In genomic region chr7:132347858-132348257, GRCh38 we compare ENCODE assay signal across 31 cellular contexts.
"Had no signal": no experiment of that assay in that cellular context is flagged by ENCODE, and none has a peak within 500 bp of the region (broad histone marks: within the 10 kb centered on the region; RNA-seq: fewer than 3 reads in every experiment).

No MANE protein-coding gene starts in this region.

- H3K4me1 ChIP-seq: foreskin keratinocyte, prostate gland, transverse colon, upper lobe of right lung had no signal

- H3K9me3 ChIP-seq: esophagus muscularis mucosa, gastroesophageal sphincter, heart left ventricle, lower lobe of right lung, mucosa of descending colon, prostate gland, right atrium auricular region, suprapubic skin, transverse colon, upper lobe of right lung, vagina had no signal

- H3K36me3 ChIP-seq: esophagus muscularis mucosa, gastroesophageal sphincter, heart left ventricle, lower lobe of right lung, prostate gland, right atrium auricular region, suprapubic skin, transverse colon, upper lobe of right lung, vagina had no signal

- DNase-seq: cortex of kidney; foreskin keratinocyte; heart left ventricle; left cardiac atrium; left ventricle myocardium superior; lower lobe of right lung; mucosa of descending colon; naive B cell; nucleus accumbens; stimulated activated CD4-positive, alpha-beta T cell treated with anti-CD3 and anti-CD28 coated beads, Interleukin-12 subunit alpha, Interleukin-12 subunit beta, amount 100 ng/mL, for 4 hours; stimulated activated CD4-positive, alpha-beta T cell treated with anti-CD3 and anti-CD28 coated beads, Interleukin-1b, Interleukin-23, amount 100 ng/mL, for 48 hours; stimulated activated CD4-positive, alpha-beta T cell treated with anti-CD3 and anti-CD28 coated beads, Interleukin-4, amount 100 ng/mL, for 1 hour; stimulated activated CD8-positive, alpha-beta memory T cell treated with anti-CD3 and anti-CD28 coated beads, Interleukin-4, amount 100 ng/mL, for 48 hours; stimulated activated naive CD4-positive, alpha-beta T cell; stimulated activated naive CD8-positive, alpha-beta T cell treated with anti-CD3 and anti-CD28 coated beads, Interleukin-15, amount 100 ng/mL, for 72 hours; transverse colon; upper lobe of right lung had no signal

- H2AFZ ChIP-seq: hepatocyte had no signal

- H3K27ac Mint-ChIP-seq: memory B cell; mesothelial cell of epicardium; naive B cell; natural killer cell treated with Interleukin-12 subunit alpha and Interleukin-12 subunit beta and Interleukin-15 and Interleukin-18, amount 100 ng/mL, for 72 hours; stimulated activated naive CD8-positive, alpha-beta T cell treated with anti-CD3 and anti-CD28 coated beads, Interleukin-15, amount 100 ng/mL, for 72 hours had no signal

- H3K27ac ChIP-seq: esophagus muscularis mucosa, foreskin keratinocyte, gastroesophageal sphincter, heart left ventricle, hepatocyte, lower lobe of right lung, prostate gland, right atrium auricular region, suprapubic skin, transverse colon, upper lobe of right lung, vagina had no signal

- H3K4me2 ChIP-seq: hepatocyte, smooth muscle cell had no signal

- ATAC-seq: foreskin keratinocyte; gastroesophageal sphincter; heart left ventricle; left cardiac atrium; left ventricle myocardium superior; lower lobe of right lung; mucosa of descending colon; natural killer cell treated with Interleukin-12 subunit alpha and Interleukin-12 subunit beta and Interleukin-15 and Interleukin-18, amount 100 ng/mL, for 72 hours; sciatic nerve; stimulated activated naive CD8-positive, alpha-beta T cell treated with anti-CD3 and anti-CD28 coated beads, Interleukin-15, amount 100 ng/mL, for 72 hours; upper lobe of right lung had no signal

- H3K9me3 Mint-ChIP-seq: memory B cell; natural killer cell treated with Interleukin-12 subunit alpha and Interleukin-12 subunit beta and Interleukin-15 and Interleukin-18, amount 100 ng/mL, for 72 hours; stimulated activated naive CD8-positive, alpha-beta T cell treated with anti-CD3 and anti-CD28 coated beads, Interleukin-15, amount 100 ng/mL, for 72 hours had no signal

- H3K4me3 ChIP-seq: esophagus muscularis mucosa, gastroesophageal sphincter, heart left ventricle, hepatocyte, lower lobe of right lung, mucosa of descending colon, prostate gland, right atrium auricular region, smooth muscle cell, suprapubic skin, transverse colon, upper lobe of right lung, vagina had no signal

- H3K4me3 Mint-ChIP-seq: memory B cell; mesothelial cell of epicardium; naive B cell; natural killer cell treated with Interleukin-12 subunit alpha and Interleukin-12 subunit beta and Interleukin-15 and Interleukin-18, amount 100 ng/mL, for 72 hours; stimulated activated naive CD8-positive, alpha-beta T cell treated with anti-CD3 and anti-CD28 coated beads, Interleukin-15, amount 100 ng/mL, for 72 hours had no signal

- H3K36me3 Mint-ChIP-seq: memory B cell; mesothelial cell of epicardium; naive B cell; natural killer cell treated with Interleukin-12 subunit alpha and Interleukin-12 subunit beta and Interleukin-15 and Interleukin-18, amount 100 ng/mL, for 72 hours had no signal

- H3K79me2 ChIP-seq: hepatocyte had no signal

- H3K27me3 ChIP-seq: heart left ventricle, hepatocyte, right atrium auricular region, upper lobe of right lung, vagina had no signal

- FAIRE-seq: endothelial cell of umbilical vein, islet of Langerhans had no signal

- H3K4me1 Mint-ChIP-seq: memory B cell; naive B cell; stimulated activated naive CD8-positive, alpha-beta T cell treated with anti-CD3 and anti-CD28 coated beads, Interleukin-15, amount 100 ng/mL, for 72 hours had no signal
